8 cellular contexts compared by ENCODE assay signal in the genomic region with DNA sequence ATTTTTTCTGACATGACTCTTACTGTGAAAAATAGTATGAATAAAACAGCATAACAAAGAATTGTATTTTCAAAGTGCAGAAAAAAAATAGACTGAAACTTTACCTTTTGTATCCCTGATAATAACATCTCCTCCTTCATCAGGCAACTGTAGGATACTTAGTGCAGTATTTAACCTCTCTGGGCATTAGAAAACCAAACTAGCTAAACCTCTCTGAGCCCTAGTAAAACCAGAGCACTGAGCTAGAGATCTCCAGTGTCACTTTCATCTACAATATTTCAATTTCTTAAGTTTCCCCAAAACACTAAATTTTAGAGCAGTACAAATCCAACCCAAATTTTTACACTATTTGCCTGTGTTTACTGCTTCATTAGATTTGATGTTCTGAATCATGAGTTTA.
"Had no signal": no experiment of that assay in that cellular context is flagged by ENCODE, and none has a peak within 500 bp of the region (broad histone marks: within the 10 kb centered on the region; RNA-seq: fewer than 3 reads in every experiment).

No MANE protein-coding gene starts in this region.

- H3K4me3 ChIP-seq: GM12878 had no signal

- FAIRE-seq: G401.6, GM12878, GM12891, GM12892, GM18507, GM19239 had no signal

- DNase-seq: GDM1, GF-D8 had no signal

- ATAC-seq: GM12878 had no signal
